ENCODE assay signal across 8 cellular contexts in the genomic region with DNA sequence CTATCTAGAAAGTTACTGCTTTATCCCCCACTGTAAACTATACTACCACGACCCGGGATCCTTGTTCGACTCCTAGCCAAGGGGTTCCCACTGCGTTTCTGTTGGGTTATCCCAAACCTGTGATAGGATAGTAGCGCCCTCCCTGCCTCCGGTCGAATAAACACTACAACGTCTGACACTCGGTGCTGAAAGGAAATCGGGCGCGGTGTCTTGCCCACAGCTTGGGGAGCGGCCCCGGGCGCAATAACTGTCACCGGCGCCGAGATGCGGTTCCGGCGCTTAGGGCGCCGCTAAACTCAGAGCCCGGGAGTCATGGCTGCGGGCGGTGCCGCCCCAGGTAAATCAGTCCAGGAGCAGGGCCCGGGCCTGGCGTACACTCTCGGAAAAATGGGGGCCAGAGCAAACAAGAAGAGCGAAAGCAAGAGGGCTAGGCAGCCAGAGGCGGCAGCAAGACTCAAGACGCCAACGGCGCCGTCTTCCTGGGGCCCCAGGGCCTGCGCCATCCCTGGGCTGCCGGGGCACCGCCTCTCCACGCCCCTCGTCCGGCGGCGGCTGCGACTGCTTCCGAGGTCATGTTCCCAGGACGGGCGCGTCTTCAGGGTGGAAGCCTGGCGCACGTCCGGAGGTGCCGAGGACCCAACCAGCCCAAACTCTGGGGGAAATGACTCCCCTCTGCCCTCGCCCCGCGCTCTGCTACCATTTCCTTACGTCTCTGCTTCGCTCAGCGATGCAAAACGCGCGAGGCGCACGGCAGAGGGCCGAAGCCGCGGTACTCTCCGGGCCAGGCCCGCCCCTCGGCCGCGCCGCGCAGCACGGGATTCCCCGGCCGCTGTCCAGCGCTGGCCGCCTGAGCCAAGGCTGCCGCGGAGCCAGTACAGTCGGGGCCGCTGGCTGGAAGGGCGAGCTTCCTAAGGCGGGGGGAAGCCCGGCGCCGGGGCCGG. TPM values are rescaled to one million over a fixed set of nuclear protein-coding genes. Genes with fewer than 3 reads are reported as not detected.
DNase-seq lines count a peak whose midpoint lies in the region; ATAC-seq and TF ChIP-seq lines count a peak whose summit lies in the region.

A gene (plus strand): TSS at position 575 of the 941 bp plus-strand sequence. CDS start 87 bp downstream, at position 662.

- H3K4me3 ChIP-seq in LNCaP clone FGC (ENCODE audit: low read depth, low read length) (peak within 1 kb of the TSS; percentile 82), upper lobe of left lung (peak within 1 kb of the TSS; percentile 72 to 97 (median 92))

- WGBS in upper lobe of left lung, 2 donors = 0 to 1% methylated on average over 38 to 39 of the region's 89 CpGs

- TF ChIP-seq POLR2A in upper lobe of left lung (IDR thresholded peaks at IDR 0.05) = peak in 3 of 4 donors; percentile 79 to 94 (median 80)

- TF ChIP-seq CTCF in LNCaP clone FGC (IDR thresholded peaks at IDR 0.05; ENCODE audit: control insufficient read depth, extremely low read depth, insufficient read depth) = peak; percentile 34
- TF ChIP-seq CTCF in upper lobe of left lung (IDR thresholded peaks at IDR 0.05) = peak in 1 of 6 experiments; percentile 7

- ATAC-seq in activated naive CD8-positive, alpha-beta T cell treated with anti-CD3 and anti-CD28 coated beads, Interleukin-2, amount 50 U/mL, for 24 hours = peak; percentile 88
- ATAC-seq in upper lobe of left lung (ENCODE audit: low FRiP score in 2 of 2) = peak; percentile 96 to 97

- intact Hi-C loops in cardiac septum (cut with DNase I) (no loop called here), posterior cingulate gyrus (cut with DNase I) (loop anchor here (10.0 kb wide), 1 partner anchor 824 kb away; a partner anchor contains a TSS)

- no peaks in the 10 kb centered on the region for H3K27me3 Mint-ChIP-seq in activated naive CD8-positive, alpha-beta T cell treated with anti-CD3 and anti-CD28 coated beads, Interleukin-2, amount 50 U/mL, for 24 hours

- peaks cover 14 to 19% (median 15%) of the 10 kb centered on the region in 4 donors for H3K4me1 ChIP-seq in upper lobe of left lung

- TF ChIP-seq EP300 in upper lobe of left lung (IDR thresholded peaks at IDR 0.05) = no peak

- H3K27ac Mint-ChIP-seq in activated naive CD8-positive, alpha-beta T cell treated with anti-CD3 and anti-CD28 coated beads, Interleukin-2, amount 50 U/mL, for 24 hours = peak within 1 kb of the TSS; percentile 96

- H3K36me3 ChIP-seq in upper lobe of left lung = peaks cover 0 to 27% (median 0%) of the 10 kb centered on the region in 4 donors

- peaks cover 38% of the 10 kb centered on the region for H3K36me3 Mint-ChIP-seq in activated naive CD8-positive, alpha-beta T cell treated with anti-CD3 and anti-CD28 coated beads, Interleukin-2, amount 50 U/mL, for 24 hours (ENCODE audit: low read depth)

- no peaks in the 10 kb centered on the region for H3K9me3 Mint-ChIP-seq in activated naive CD8-positive, alpha-beta T cell treated with anti-CD3 and anti-CD28 coated beads, Interleukin-2, amount 50 U/mL, for 24 hours

- no peaks in the 10 kb centered on the region for H3K27me3 ChIP-seq in upper lobe of left lung

- peak; percentile 85 for DNase-seq in GDM1 (lab: John Stamatoyannopoulos, UW)
- DNase-seq in H4 (ENCODE audit: low spot score) = peak; percentile 74
- peak; percentile 46 for DNase-seq in LNCaP clone FGC (ENCODE audit: low read depth)
- DNase-seq in SW 1271 (lab: John Stamatoyannopoulos, UW) = peak; percentile 17 to 62
- peak; percentile 82 for DNase-seq in activated naive CD8-positive, alpha-beta T cell treated with anti-CD3 and anti-CD28 coated beads, Interleukin-2, amount 50 U/mL, for 24 hours
- DNase-seq in cardiac septum (ENCODE audit: low spot score) = peak; percentile 95
- DNase-seq in posterior cingulate gyrus = peak; percentile 75 to 98 (median 88)
- DNase-seq in upper lobe of left lung = peak; percentile 84 to 96

- H3K4me3 Mint-ChIP-seq in activated naive CD8-positive, alpha-beta T cell treated with anti-CD3 and anti-CD28 coated beads, Interleukin-2, amount 50 U/mL, for 24 hours = peak within 1 kb of the TSS; percentile 96

- no peaks in the 10 kb centered on the region for H3K9me3 ChIP-seq in upper lobe of left lung

- peak within 1 kb of the TSS; percentile 96 to 98 (median 96) for H3K27ac ChIP-seq in upper lobe of left lung

- peaks cover 44% of the 10 kb centered on the region for H3K4me1 Mint-ChIP-seq in activated naive CD8-positive, alpha-beta T cell treated with anti-CD3 and anti-CD28 coated beads, Interleukin-2, amount 50 U/mL, for 24 hours

RNA-seq across cellular contexts. Expression of the gene that starts here (rescaled TPM):
- 103 and 132 TPM in 2 replicates for total RNA-seq in H4 (2014; rRNA removed; shearing (Covaris generic))
- total RNA-seq in cardiac septum (66.9 TPM), upper lobe of left lung (10 to 100 TPM; 29.3 to 87.5 (median 61.2) TPM)

Comparison
In these comparisons a context has a peak if more than half of its experiments do, and no peak if none do; other contexts are left out.
1. Peak in every context shown above with its lines: DNase-seq, ATAC-seq, H3K4me3 ChIP-seq and H3K27ac ChIP-seq.
2. DNase-seq: peak in every context shown above with its lines; median percentile 95 in cardiac septum; 90 in upper lobe of left lung; 88 in posterior cingulate gyrus; 85 in GDM1; 82 in activated naive CD8-positive, alpha-beta T cell treated with anti-CD3 and anti-CD28 coated beads, Interleukin-2, amount 50 U/mL, for 24 hours; 74 in H4; 46 in LNCaP clone FGC; 40 in SW 1271.